ENCODE assay signal across 15 cellular contexts in genomic region chr3:12371525-12372140, GRCh38.
DNase-seq lines count a peak whose midpoint lies in the region; ATAC-seq and TF ChIP-seq lines count a peak whose summit lies in the region.
"Had no signal": no experiment of that assay in that cellular context is flagged by ENCODE, and none has a peak within 500 bp of the region (broad histone marks: within the 10 kb centered on the region; RNA-seq: fewer than 3 reads in every experiment).

No MANE protein-coding gene starts in this region.

- intact Hi-C loops in PC-3 (cut with micrococcal nuclease) = loop anchor here (1.0 to 10.0 kb wide), 6 partner anchors 12 to 237 kb away; no protein-coding TSS in a partner anchor
- intact Hi-C loops in CD4-positive, alpha-beta memory T cell (cut with micrococcal nuclease) = no loop called here

- peak; percentile 64 for ATAC-seq in PC-3
- ATAC-seq: activated T-cell treated with anti-CD3 and anti-CD28 coated beads, Interleukin-2, amount 50 U/mL, for 72 hours had no signal

- H3K4me1 ChIP-seq in PC-3 (ENCODE audit: insufficient read depth, low read length) (peaks cover 62% of the 10 kb centered on the region), BE2C (no peaks in the 10 kb centered on the region)
- H3K4me1 ChIP-seq in CD4-positive, alpha-beta memory T cell (ENCODE audit: insufficient read depth, low read length) = no peaks in the 10 kb centered on the region
- H3K4me1 ChIP-seq: psoas muscle, tibial nerve had no signal

- peak overlapping the region; percentile 2 for H3K4me3 ChIP-seq in PC-3 (ENCODE audit: low read length)
- H3K4me3 ChIP-seq in fibroblast of mammary gland (ENCODE audit: control insufficient read depth, low read depth, low read length) = no peak overlapping the region
- no peak overlapping the region for H3K4me3 ChIP-seq in BE2C (ENCODE audit: low read depth, low read length)
- H3K4me3 ChIP-seq in CD4-positive, alpha-beta memory T cell (ENCODE audit: low read length in 2 of 2) = no peak overlapping the region
- H3K4me3 ChIP-seq: coronary artery, psoas muscle, tibial nerve had no signal

- H3K36me3 Mint-ChIP-seq in CD4-positive, alpha-beta memory T cell = no peaks in the 10 kb centered on the region

- H3K4me3 Mint-ChIP-seq in CD4-positive, alpha-beta memory T cell = no peak overlapping the region
- H3K4me3 Mint-ChIP-seq: activated T-cell treated with anti-CD3 and anti-CD28 coated beads, Interleukin-2, amount 50 U/mL, for 72 hours had no signal

- H3K27ac Mint-ChIP-seq in CD4-positive, alpha-beta memory T cell = no peak overlapping the region
- H3K27ac Mint-ChIP-seq: activated T-cell treated with anti-CD3 and anti-CD28 coated beads, Interleukin-2, amount 50 U/mL, for 72 hours had no signal

- H3K36me3 ChIP-seq in PC-3 (ENCODE audit: low read depth, low read length) (peaks cover 40% of the 10 kb centered on the region), BE2C (no peaks in the 10 kb centered on the region)
- H3K36me3 ChIP-seq in CD4-positive, alpha-beta memory T cell (ENCODE audit: insufficient read depth, low read length) = no peaks in the 10 kb centered on the region
- H3K36me3 ChIP-seq: tibial nerve had no signal

- CTCF ChIA-PET in PC-3 (lab: Charles Lee) = interaction anchor here (0.6 kb wide), 1 partner anchor 177 kb away, joined by 3 read pairs; no protein-coding TSS in a partner anchor
- CTCF ChIA-PET in CD4-positive, alpha-beta memory T cell (lab: Charles Lee; ENCODE audit: partially characterized antibody) = no interaction called here

- peak; percentile 49; the same call in 1 of the 2 replicates for TF ChIP-seq CTCF in PC-3 (conservative IDR thresholded peaks at IDR 0.05; ENCODE audit: low read depth, low read length)
- TF ChIP-seq CTCF in fibroblast of mammary gland (conservative IDR thresholded peaks at IDR 0.05; ENCODE audit: control insufficient read depth, insufficient read depth, low read depth, low read length) = no peak
- no peak for TF ChIP-seq CTCF in BE2C (IDR thresholded peaks at IDR 0.05; ENCODE audit: low read depth, low read length)

- H3F3A ChIP-seq in PC-3 (ENCODE audit: low read length, unreplicated experiment) = peaks cover 23% of the 10 kb centered on the region

- H3K27ac ChIP-seq in PC-3 (ENCODE audit: low read length) = peak overlapping the region; percentile 91
- no peak overlapping the region for H3K27ac ChIP-seq in CD4-positive, alpha-beta memory T cell (ENCODE audit: low read depth, low read length)
- H3K27ac ChIP-seq: coronary artery, psoas muscle, tibial nerve had no signal

- BruUV-seq in PC-3 (replicated peaks; lab: Mats Ljungman, UMichigan) = TSS peak; percentile 89

- H3K9ac ChIP-seq in PC-3 (ENCODE audit: low read length) = peak overlapping the region; percentile 64

- H4K20me1 ChIP-seq in PC-3 (ENCODE audit: low read length) = no peaks in the 10 kb centered on the region

- H3K4me2 ChIP-seq in PC-3 (ENCODE audit: low read length) = peak overlapping the region; percentile 52

- POLR2A ChIA-PET in PC-3 (lab: Charles Lee; ENCODE audit: unreplicated experiment) = interaction anchor here (1.2 kb wide), 1 partner anchor 89 kb away, joined by 4 read pairs; no protein-coding TSS in a partner anchor
- POLR2A ChIA-PET in CD4-positive, alpha-beta memory T cell (lab: Charles Lee; ENCODE audit: partially characterized antibody) = no interaction called here

- H3K9me3 Mint-ChIP-seq in CD4-positive, alpha-beta memory T cell = peaks cover 0 to 3% (median 0%) of the 10 kb centered on the region in 8 donors
- H3K9me3 Mint-ChIP-seq: activated T-cell treated with anti-CD3 and anti-CD28 coated beads, Interleukin-2, amount 50 U/mL, for 72 hours had no signal

- H3K9me3 ChIP-seq in PC-3 (ENCODE audit: low read length) (no peaks in the 10 kb centered on the region), BE2C (no peaks in the 10 kb centered on the region)
- H3K9me3 ChIP-seq in CD4-positive, alpha-beta memory T cell (ENCODE audit: control insufficient read depth in 1 of 2, low read length in 2 of 2) = no peaks in the 10 kb centered on the region
- H3K9me3 ChIP-seq: tibial nerve had no signal

- H3K27me3 ChIP-seq in PC-3 (ENCODE audit: low read length) = no peaks in the 10 kb centered on the region
- H3K27me3 ChIP-seq in BE2C = no peaks in the 10 kb centered on the region
- no peaks in the 10 kb centered on the region for H3K27me3 ChIP-seq in CD4-positive, alpha-beta memory T cell (ENCODE audit: insufficient read depth, low read length)
- H3K27me3 ChIP-seq: tibial nerve had no signal

- H2AFZ ChIP-seq in PC-3 (ENCODE audit: low read length) = no peak overlapping the region

- DNase-seq in EH (ENCODE audit: low read depth) (peak; percentile 67), PC-3 (peak; percentile 85), fibroblast of mammary gland (ENCODE audit: low read depth) (peak; percentile 57), myocyte (ENCODE audit: low read depth) (peak; percentile 25), BE2C (no peak), SKM-1 treated with dmso at 0.1 percent for 144 hours (lab: John Stamatoyannopoulos, UW; ENCODE audit: unreplicated experiment) (no peak), NCI-H1105 treated with DMSO at 0.1 percent for 48 hours (lab: John Stamatoyannopoulos, UW) (no peak)
- DNase-seq in CD4-positive, alpha-beta memory T cell = no peak
- DNase-seq: activated T-cell treated with anti-CD3 and anti-CD28 coated beads, Interleukin-2, amount 50 U/mL, for 72 hours; C1 segment of cervical spinal cord; NCI-H524 treated with DMSO at 0.1 percent for 48 hours; psoas muscle; T-helper 2 cell had no signal

- peaks cover 80% of the 10 kb centered on the region for H3K79me2 ChIP-seq in PC-3 (ENCODE audit: low read length)

- no peaks in the 10 kb centered on the region for H3K4me1 Mint-ChIP-seq in CD4-positive, alpha-beta memory T cell

- H3K9me2 ChIP-seq in PC-3 (replicated peaks; ENCODE audit: low read length) = no peaks in the 10 kb centered on the region

- H3K27me3 Mint-ChIP-seq in CD4-positive, alpha-beta memory T cell = peaks cover 7 to 13% of the 10 kb centered on the region in 2 donors

Comparison
In these comparisons a context has a peak if more than half of its experiments do, and no peak if none do; other contexts are left out.
1. DNase-seq: peak in EH (single experiment), PC-3 (single experiment), fibroblast of mammary gland (single experiment) and myocyte (single experiment); none in BE2C (single experiment), SKM-1 treated with dmso at 0.1 percent for 144 hours (single experiment), CD4-positive, alpha-beta memory T cell (0 of 5) and NCI-H1105 treated with DMSO at 0.1 percent for 48 hours (single experiment).